Comparison of ENCODE assay signal across 19 cellular contexts in the genomic region with DNA sequence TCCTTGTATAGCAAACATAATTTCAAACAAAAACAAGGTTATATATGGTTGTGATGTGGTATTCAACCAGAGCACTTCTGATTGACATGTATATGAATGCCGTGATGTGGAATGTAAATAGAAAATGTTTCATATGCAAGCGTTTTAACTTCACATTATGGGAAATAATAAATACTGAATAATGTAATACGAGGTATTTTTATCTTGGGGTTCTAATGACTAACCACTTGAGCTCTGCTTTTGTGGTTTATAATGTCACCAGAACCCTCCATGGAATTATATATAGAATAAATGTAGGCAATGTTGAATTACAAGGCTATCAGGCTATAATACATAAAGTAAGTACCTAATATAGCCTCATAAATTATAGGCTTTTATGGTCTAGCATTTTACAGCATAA.
"Had no signal": no experiment of that assay in that cellular context is flagged by ENCODE, and none has a peak within 500 bp of the region (broad histone marks: within the 10 kb centered on the region; RNA-seq: fewer than 3 reads in every experiment).

No MANE protein-coding gene starts in this region.

- H3K27ac ChIP-seq: foreskin keratinocyte, ovary, tibial artery, upper lobe of left lung had no signal

- H3K4me1 Mint-ChIP-seq: naive thymus-derived CD4-positive, alpha-beta T cell; stimulated activated effector memory CD8-positive, alpha-beta T cell treated with anti-CD3 and anti-CD28 coated beads, Interleukin-12 subunit alpha, Interleukin-12 subunit beta, amount 100 ng/mL, for 72 hours had no signal

- H3K27me3 ChIP-seq: esophagus squamous epithelium, foreskin keratinocyte, ovary, tibial artery, upper lobe of left lung, uterus had no signal

- H3K36me3 ChIP-seq: esophagus squamous epithelium, ovary, tibial artery, upper lobe of left lung, uterus had no signal

- ATAC-seq: effector memory CD8-positive, alpha-beta T cell; foreskin keratinocyte; naive thymus-derived CD4-positive, alpha-beta T cell; stimulated activated effector memory CD8-positive, alpha-beta T cell treated with anti-CD3 and anti-CD28 coated beads, Interleukin-12 subunit alpha, Interleukin-12 subunit beta, amount 100 ng/mL, for 72 hours; stimulated activated naive CD8-positive, alpha-beta T cell treated with anti-CD3 and anti-CD28 coated beads, Interleukin-15, Interleukin-2, amounts not matched to agents 100 U/mL and 50 U/mL, for 24 hours had no signal

- H3K4me3 ChIP-seq: esophagus squamous epithelium, ovary, tibial artery, upper lobe of left lung, uterus had no signal

- H3K4me3 Mint-ChIP-seq: dendritic cell treated with granulocyte-macrophage colony-stimulating factor and Interleukin-4, amounts not matched to agents 40 ng/mL and 50 ng/mL, for 4 days; effector memory CD8-positive, alpha-beta T cell; naive thymus-derived CD4-positive, alpha-beta T cell; neural crest cell; stimulated activated effector memory CD8-positive, alpha-beta T cell treated with anti-CD3 and anti-CD28 coated beads, Interleukin-12 subunit alpha, Interleukin-12 subunit beta, amount 100 ng/mL, for 72 hours had no signal

- H3K9me3 ChIP-seq: esophagus squamous epithelium, ovary, tibial artery, upper lobe of left lung, uterus had no signal

- H3K27ac Mint-ChIP-seq: dendritic cell treated with granulocyte-macrophage colony-stimulating factor and Interleukin-4, amounts not matched to agents 40 ng/mL and 50 ng/mL, for 4 days; effector memory CD8-positive, alpha-beta T cell; naive thymus-derived CD4-positive, alpha-beta T cell; progenitor cell of endocrine pancreas; stimulated activated effector memory CD8-positive, alpha-beta T cell treated with anti-CD3 and anti-CD28 coated beads, Interleukin-12 subunit alpha, Interleukin-12 subunit beta, amount 100 ng/mL, for 72 hours had no signal

- H3K9me3 Mint-ChIP-seq: dendritic cell treated with granulocyte-macrophage colony-stimulating factor and Interleukin-4, amounts not matched to agents 40 ng/mL and 50 ng/mL, for 4 days; neural crest cell had no signal

- H3K36me3 Mint-ChIP-seq: naive thymus-derived CD4-positive, alpha-beta T cell; stimulated activated effector memory CD8-positive, alpha-beta T cell treated with anti-CD3 and anti-CD28 coated beads, Interleukin-12 subunit alpha, Interleukin-12 subunit beta, amount 100 ng/mL, for 72 hours had no signal

- H3K4me1 ChIP-seq: foreskin keratinocyte had no signal

- DNase-seq: effector memory CD8-positive, alpha-beta T cell; esophagus squamous epithelium; foreskin keratinocyte; head of caudate nucleus; hippocampal formation; kidney glomerular epithelial cell; naive thymus-derived CD4-positive, alpha-beta T cell; ovary; right cardiac atrium; stimulated activated CD4-positive, alpha-beta T cell treated with anti-CD3 and anti-CD28 coated beads, Interleukin-4, amount 100 ng/mL, for 1 hour; stimulated activated CD8-positive, alpha-beta memory T cell treated with anti-CD3 and anti-CD28 coated beads, Interleukin-4, amount 100 ng/mL, for 48 hours; stimulated activated naive CD8-positive, alpha-beta T cell treated with anti-CD3 and anti-CD28 coated beads, Interleukin-15, Interleukin-2, amounts not matched to agents 100 U/mL and 50 U/mL, for 24 hours; tibial artery; upper lobe of left lung; uterus had no signal
